In genomic region chr1:108645479-108646184, GRCh38 we compare ENCODE assay signal across 10 cellular contexts. TPM values are rescaled to one million over a fixed set of nuclear protein-coding genes. Genes with fewer than 3 reads are reported as not detected.
DNase-seq lines count a peak whose midpoint lies in the region; ATAC-seq and TF ChIP-seq lines count a peak whose summit lies in the region.
"Had no signal": no experiment of that assay in that cellular context is flagged by ENCODE, and none has a peak within 500 bp of the region (broad histone marks: within the 10 kb centered on the region; RNA-seq: fewer than 3 reads in every experiment).

No MANE protein-coding gene starts in this region.

- no peaks in the 10 kb centered on the region for H3F3A ChIP-seq in GM23338 (replicated peaks; ENCODE audit: low read depth)

- H3K4me2 ChIP-seq in GM23338 = no peak overlapping the region

- H3K79me2 ChIP-seq in GM23338 (replicated peaks; ENCODE audit: insufficient read depth) = no peaks in the 10 kb centered on the region

- H3K36me3 ChIP-seq in GM23338 (ENCODE audit: insufficient read depth) = no peaks in the 10 kb centered on the region
- peaks cover 0 to 25% (median 3%) of the 10 kb centered on the region in 6 donors for H3K36me3 ChIP-seq in spleen

- DNase-seq in GM23338 (ENCODE audit: low spot score) = peak; percentile 36
- peak; percentile 25 for DNase-seq in activated CD4-positive, alpha-beta memory T cell treated with anti-CD3 and anti-CD28 coated beads for 36 hours
- DNase-seq in fibroblast of the aortic adventitia (ENCODE audit: low read depth) = peak; percentile 16
- no peak for DNase-seq in spleen
- DNase-seq in NK-92 treated with Interleukin-12 subunit alpha and Interleukin-12 subunit beta, amount 100 ng/mL, for 24 hours (lab: John Stamatoyannopoulos, UW) = no peak
- no peak for DNase-seq in NCI-H146 (lab: John Stamatoyannopoulos, UW)
- DNase-seq: Calu3 had no signal

- WGBS in spleen, 5 donors = 72 to 79% (median 74%) methylated on average over 9 of the region's 9 CpGs

- ATAC-seq in GM23338 (peak; percentile 39), HG02571 (IDR thresholded peaks at IDR 0.05; ENCODE audit: unreplicated experiment) (no peak), GM19463 (IDR thresholded peaks at IDR 0.05; ENCODE audit: unreplicated experiment) (no peak)

- H3K36me3 Mint-ChIP-seq in GM23338 (ENCODE audit: low read depth) = no peaks in the 10 kb centered on the region
- peaks cover 43% of the 10 kb centered on the region for H3K36me3 Mint-ChIP-seq in activated CD4-positive, alpha-beta memory T cell treated with anti-CD3 and anti-CD28 coated beads for 36 hours

- H3K4me3 ChIP-seq in GM23338 (no peak overlapping the region), fibroblast of the aortic adventitia (ENCODE audit: low read depth, low read length) (no peak overlapping the region), spleen (peak overlapping the region in 1 of 8 donors; percentile 50)
- H3K4me3 ChIP-seq: testis had no signal

- no peaks in the 10 kb centered on the region for H3K9me3 ChIP-seq in spleen
- H3K9me3 ChIP-seq: testis had no signal

- TF ChIP-seq CTCF in GM23338 (conservative IDR thresholded peaks at IDR 0.05; ENCODE audit: low read depth in 2 of 2) = peak in 1 of 2 experiments; percentile 49; a peak in 2 of 4 replicates
- no peak for TF ChIP-seq CTCF in fibroblast of the aortic adventitia (IDR thresholded peaks at IDR 0.05; ENCODE audit: insufficient read depth, low read length)
- no peak for TF ChIP-seq CTCF in spleen (IDR thresholded peaks at IDR 0.05 in 8 of 11, conservative IDR thresholded peaks at IDR 0.05 in 3 of 11)

- no peaks in the 10 kb centered on the region for H3K4me1 ChIP-seq in GM23338 (ENCODE audit: insufficient read depth)
- H3K4me1 ChIP-seq in spleen = peaks cover 13 to 59% (median 49%) of the 10 kb centered on the region in 6 donors

- H3K27ac ChIP-seq in GM23338 (ENCODE audit: low read depth) (no peak overlapping the region), spleen (peak overlapping the region; percentile 64 to 95 (median 92))

- no peaks in the 10 kb centered on the region for H3K9me3 Mint-ChIP-seq in GM23338
- H3K9me3 Mint-ChIP-seq in activated CD4-positive, alpha-beta memory T cell treated with anti-CD3 and anti-CD28 coated beads for 36 hours = peaks cover 4% of the 10 kb centered on the region

- peak overlapping the region; percentile 74; the same call in 1 of the 2 replicates for H2AFZ ChIP-seq in GM23338

- H4K20me1 ChIP-seq in GM23338 (replicated peaks; ENCODE audit: insufficient read depth) = no peaks in the 10 kb centered on the region

- H3K4me3 Mint-ChIP-seq in GM23338 = no peak overlapping the region
- H3K4me3 Mint-ChIP-seq in activated CD4-positive, alpha-beta memory T cell treated with anti-CD3 and anti-CD28 coated beads for 36 hours = peak overlapping the region; percentile 69

- no peak for TF ChIP-seq POLR2A in spleen (IDR thresholded peaks at IDR 0.05)

- H3K27me3 ChIP-seq in GM23338 (ENCODE audit: insufficient read depth) (no peaks in the 10 kb centered on the region), spleen (replicated peaks in 1 of 7) (no peaks in the 10 kb centered on the region)
- H3K27me3 ChIP-seq: testis had no signal

- peak overlapping the region; percentile 64; the same call in 1 of the 2 replicates for H3K27ac Mint-ChIP-seq in GM23338
- peak overlapping the region; percentile 95 for H3K27ac Mint-ChIP-seq in activated CD4-positive, alpha-beta memory T cell treated with anti-CD3 and anti-CD28 coated beads for 36 hours

- intact Hi-C loops in activated CD4-positive, alpha-beta memory T cell treated with anti-CD3 and anti-CD28 coated beads for 36 hours (cut with micrococcal nuclease) = loop anchor here (1.0 to 10.0 kb wide), 6 partner anchors 12 to 861 kb away; partner anchors contain the start of genes HENMT1 and PRPF38B
- intact Hi-C loops in spleen (cut with DNase I; ENCODE audit: low total_unique reads) = loop anchor here (5.0 kb wide), 1 partner anchor 83 kb away; the partner anchor contains the start of gene EEIG2

- H3K9me2 ChIP-seq in GM23338 (ENCODE audit: insufficient read depth) = no peaks in the 10 kb centered on the region

- H3K4me1 Mint-ChIP-seq in GM23338 = peaks cover 9% of the 10 kb centered on the region
- peaks cover 51% of the 10 kb centered on the region for H3K4me1 Mint-ChIP-seq in activated CD4-positive, alpha-beta memory T cell treated with anti-CD3 and anti-CD28 coated beads for 36 hours (ENCODE audit: low read depth)

- CTCF ChIA-PET in activated CD4-positive, alpha-beta memory T cell treated with anti-CD3 and anti-CD28 coated beads for 36 hours (lab: Charles Lee) = interaction anchor here (0.9 to 5.5 kb wide), 13 partner anchors 16 to 291 kb away, joined by 3 to 102 read pairs (median 13); partner anchors contain the start of genes EEIG2, HENMT1 and PRPF38B

- POLR2A ChIA-PET in activated CD4-positive, alpha-beta memory T cell treated with anti-CD3 and anti-CD28 coated beads for 36 hours (lab: Charles Lee) = interaction anchor here (1.7 to 2.9 kb wide), 6 partner anchors 16 to 85 kb away, joined by 10 to 35 read pairs (median 24); partner anchors contain the start of genes EEIG2, HENMT1 and PRPF38B

- H3K27me3 Mint-ChIP-seq in GM23338 (ENCODE audit: insufficient read depth, low read depth, poor library complexity) = peaks cover 2% of the 10 kb centered on the region
- H3K27me3 Mint-ChIP-seq in activated CD4-positive, alpha-beta memory T cell treated with anti-CD3 and anti-CD28 coated beads for 36 hours = no peaks in the 10 kb centered on the region

TF ChIP-seq in GM23338, 12 proteins besides CTCF, POLR2A, EP300 and RAD21 (continues in another document):
- TF ChIP-seq NANOG (IDR thresholded peaks at IDR 0.05; ENCODE audit: borderline replicate concordance) = no peak
- TF ChIP-seq REST (IDR thresholded peaks at IDR 0.05; ENCODE audit: unreplicated experiment) = no peak
- no peak for TF ChIP-seq EZH2phosphoT487 (IDR thresholded peaks at IDR 0.05; ENCODE audit: unreplicated experiment)
- no peak for TF ChIP-seq EZH2 (IDR thresholded peaks at IDR 0.05; ENCODE audit: low read depth, unreplicated experiment)
- no peak for TF ChIP-seq ZNF114 (CRISPR knock-in tag; IDR thresholded peaks at IDR 0.05)
- TF ChIP-seq POLR2AphosphoS5 (IDR thresholded peaks at IDR 0.05; ENCODE audit: low read depth) = no peak
- no peak for TF ChIP-seq JUNB (IDR thresholded peaks at IDR 0.05; ENCODE audit: unreplicated experiment)
- TF ChIP-seq ZNF331 (CRISPR knock-in tag; IDR thresholded peaks at IDR 0.05; ENCODE audit: low read depth) = no peak
- TF ChIP-seq, protein P1, sequence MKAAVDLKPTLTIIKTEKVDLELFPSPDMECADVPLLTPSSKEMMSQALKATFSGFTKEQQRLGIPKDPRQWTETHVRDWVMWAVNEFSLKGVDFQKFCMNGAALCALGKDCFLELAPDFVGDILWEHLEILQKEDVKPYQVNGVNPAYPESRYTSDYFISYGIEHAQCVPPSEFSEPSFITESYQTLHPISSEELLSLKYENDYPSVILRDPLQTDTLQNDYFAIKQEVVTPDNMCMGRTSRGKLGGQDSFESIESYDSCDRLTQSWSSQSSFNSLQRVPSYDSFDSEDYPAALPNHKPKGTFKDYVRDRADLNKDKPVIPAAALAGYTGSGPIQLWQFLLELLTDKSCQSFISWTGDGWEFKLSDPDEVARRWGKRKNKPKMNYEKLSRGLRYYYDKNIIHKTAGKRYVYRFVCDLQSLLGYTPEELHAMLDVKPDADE (IDR thresholded peaks at IDR 0.05) = no peak
- no peak for TF ChIP-seq STAT1 (IDR thresholded peaks at IDR 0.05; ENCODE audit: unreplicated experiment)

RNA-seq across cellular contexts. Expression of gene HENMT1, which starts 15.3 kb away (rescaled TPM):
- 7.0 and 9.7 TPM in 2 replicates for total RNA-seq in GM23338 (2014; rRNA removed; shearing (Covaris generic))
- polyA plus RNA-seq in GM23338 (2016; fragmentation: Nextera tagmentation; extraction: Ambion mirVana) = 4.2 and 4.7 TPM in 2 replicates
- total RNA-seq in activated CD4-positive, alpha-beta memory T cell treated with anti-CD3 and anti-CD28 coated beads for 36 hours = 10 to 100 TPM; 25.6 to 25.8 TPM
- total RNA-seq in fibroblast of the aortic adventitia (ENCODE audit: low replicate concordance) = 4.1 and 4.5 TPM in 2 replicates
- total RNA-seq in spleen = 10 to 100 TPM in 6 of 7 donors, 1 to 10 TPM in 1; 7.3 to 16.5 (median 11.5) TPM
- polyA plus RNA-seq in spleen = 10 to 100 TPM in 2 of 3 donors, 1 to 10 TPM in 1; 9.2 to 11.2 (median 10.9) TPM

RNA-seq across cellular contexts. Expression of gene PRPF38B, which starts 46.5 kb away (rescaled TPM):
- total RNA-seq in GM23338 (2014; rRNA removed; shearing (Covaris generic)) = 32.3 and 40.5 TPM in 2 replicates
- polyA plus RNA-seq in GM23338 (2016; fragmentation: Nextera tagmentation; extraction: Ambion mirVana) (74.2 and 86.4 TPM in 2 replicates), spleen (10 to 100 TPM; 28.7 to 54.0 (median 42.0) TPM)
- total RNA-seq in activated CD4-positive, alpha-beta memory T cell treated with anti-CD3 and anti-CD28 coated beads for 36 hours = 10 to 100 TPM; 57.0 to 63.5 TPM
- total RNA-seq in fibroblast of the aortic adventitia (ENCODE audit: low replicate concordance) (20.0 and 25.2 TPM in 2 replicates), spleen (10 to 100 TPM; 51.2 to 84.8 (median 66.0) TPM)

Comparison
In these comparisons a context has a peak if more than half of its experiments do, and no peak if none do; other contexts are left out.
1. DNase-seq: peak in GM23338 (single experiment), activated CD4-positive, alpha-beta memory T cell treated with anti-CD3 and anti-CD28 coated beads for 36 hours (single experiment) and fibroblast of the aortic adventitia (single experiment); none in spleen (single experiment), NK-92 treated with Interleukin-12 subunit alpha and Interleukin-12 subunit beta, amount 100 ng/mL, for 24 hours (single experiment) and NCI-H146 (single experiment).